Comparison of ENCODE assay signal across 9 cellular contexts in the genomic region with DNA sequence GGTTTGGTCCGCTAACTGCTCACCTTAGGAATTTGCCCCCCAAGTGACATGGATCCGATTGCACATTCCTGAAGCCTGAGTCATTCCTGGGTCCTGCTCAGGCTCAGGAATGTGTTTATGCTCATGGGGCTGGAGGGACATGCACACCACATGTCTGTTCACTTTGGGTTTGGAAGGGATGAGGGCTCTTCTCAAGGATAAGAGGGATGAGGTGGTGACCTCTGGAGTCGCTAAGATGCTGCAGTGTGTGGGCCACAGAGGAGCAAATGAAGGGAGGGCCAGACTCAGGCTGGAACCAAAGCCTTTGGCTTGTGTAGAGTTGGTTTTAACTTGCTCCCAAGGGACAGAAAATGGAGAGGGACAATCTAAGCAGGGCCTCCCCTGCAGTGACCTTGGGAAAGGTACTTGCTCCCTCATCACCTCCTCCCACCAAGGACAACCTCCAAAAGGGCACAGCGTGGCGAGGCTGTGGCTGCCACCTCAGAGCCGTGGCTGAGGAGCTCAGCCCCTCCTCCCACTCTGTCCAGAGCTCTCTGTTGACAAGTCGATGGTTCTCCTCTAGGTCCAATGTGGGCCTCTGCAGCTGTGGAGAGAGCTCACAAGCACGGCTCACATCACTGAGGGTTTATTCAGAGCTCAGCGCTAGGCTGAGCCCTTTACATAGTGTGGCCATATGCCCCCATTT.
DNase-seq lines count a peak whose midpoint lies in the region; ATAC-seq, FAIRE-seq and TF ChIP-seq lines count a peak whose summit lies in the region.
"Had no signal": no experiment of that assay in that cellular context is flagged by ENCODE, and none has a peak within 500 bp of the region (broad histone marks: within the 10 kb centered on the region; RNA-seq: fewer than 3 reads in every experiment).

No MANE protein-coding gene starts in this region.

- FAIRE-seq in H54 (lab: Jason Lieb, UNC): peak; percentile 80

- TF ChIP-seq POLR2A in H54 (IDR thresholded peaks at IDR 0.05; ENCODE audit: low read depth, low read length): no peak

- H3K4me3 ChIP-seq in astrocyte of the cerebellum (ENCODE audit: low read depth, low read length) (no peak overlapping the region), skeletal muscle cell (ENCODE audit: low read depth, low read length) (no peak overlapping the region)

- DNase-seq in H54 (ENCODE audit: insufficient read length, low spot score) (peak; percentile 73), astrocyte of the cerebellum (ENCODE audit: low read depth) (peak; percentile 98), hippocampal formation (lab: John Stamatoyannopoulos, UW) (peak; percentile 34 to 72), skeletal muscle cell (ENCODE audit: low read depth) (peak; percentile 83), SIG-M5 treated with dmso at 0.1 percent for 504 hours (lab: John Stamatoyannopoulos, UW; ENCODE audit: unreplicated experiment) (no peak)
- no peak for DNase-seq in activated CD4-positive, CD25-positive, alpha-beta regulatory T cell treated with anti-CD3 and anti-CD28 coated beads, Interleukin-2, amount 50 U/mL, for 72 hours
- DNase-seq in effector CD8-positive, alpha-beta T cell (lab: John Stamatoyannopoulos, UW): no peak
- DNase-seq: activated T-cell treated with anti-CD3 and anti-CD28 coated beads, Interleukin-2, amount 50 U/mL, for 72 hours had no signal

- no peak for ATAC-seq in HG02981 (IDR thresholded peaks at IDR 0.05; ENCODE audit: unreplicated experiment)

- TF ChIP-seq CTCF in astrocyte of the cerebellum (IDR thresholded peaks at IDR 0.05; ENCODE audit: low read depth, low read length, missing control alignments): no peak

- in situ Hi-C loops in astrocyte of the cerebellum (cut with HindIII; ENCODE audit: low sequenced_read_pairs): no loop called here

Comparison
In these comparisons a context has a peak if more than half of its experiments do, and no peak if none do; other contexts are left out.
1. DNase-seq: peak in H54 (single experiment), astrocyte of the cerebellum (single experiment), hippocampal formation (2 of 2) and skeletal muscle cell (single experiment); none in activated CD4-positive, CD25-positive, alpha-beta regulatory T cell treated with anti-CD3 and anti-CD28 coated beads, Interleukin-2, amount 50 U/mL, for 72 hours (single experiment), effector CD8-positive, alpha-beta T cell (single experiment) and SIG-M5 treated with dmso at 0.1 percent for 504 hours (single experiment).